In genomic region chr10:72812415-72812797, GRCh38 we compare ENCODE assay signal across 2 cellular contexts.
TF ChIP-seq lines count a peak whose summit lies in the region.

No MANE protein-coding gene starts in this region.

TF ChIP-seq in HCT116, 20 proteins besides CTCF, POLR2A, EP300 and RAD21:
- TF ChIP-seq CEBPB (IDR thresholded peaks at IDR 0.05; ENCODE audit: low read depth) (no peak), EZH2phosphoT487 (IDR thresholded peaks at IDR 0.05; ENCODE audit: borderline replicate concordance) (no peak), EGR1 (IDR thresholded peaks at IDR 0.05; ENCODE audit: low read depth) (no peak), JUND (IDR thresholded peaks at IDR 0.05) (no peak), SIN3A (IDR thresholded peaks at IDR 0.05; ENCODE audit: low read depth) (no peak), ELF1 (IDR thresholded peaks at IDR 0.05; ENCODE audit: borderline replicate concordance, low read depth) (no peak), ATF3 (IDR thresholded peaks at IDR 0.05) (no peak), FOSL1 (IDR thresholded peaks at IDR 0.05; ENCODE audit: low read depth) (no peak), YY1 (IDR thresholded peaks at IDR 0.05; ENCODE audit: extremely low read depth, insufficient replicate concordance, low read depth, low read length) (no peak), EZH2 (IDR thresholded peaks at IDR 0.05) (no peak), POLR2AphosphoS5 (IDR thresholded peaks at IDR 0.05; ENCODE audit: low read depth, low read length) (no peak), TCF7L2 (IDR thresholded peaks at IDR 0.05; ENCODE audit: borderline replicate concordance, extremely low read depth, insufficient read depth, insufficient read length) (no peak), MAX (IDR thresholded peaks at IDR 0.05) (no peak), REST (IDR thresholded peaks at IDR 0.05; ENCODE audit: low read depth) (no peak)
- TF ChIP-seq, protein P1, sequence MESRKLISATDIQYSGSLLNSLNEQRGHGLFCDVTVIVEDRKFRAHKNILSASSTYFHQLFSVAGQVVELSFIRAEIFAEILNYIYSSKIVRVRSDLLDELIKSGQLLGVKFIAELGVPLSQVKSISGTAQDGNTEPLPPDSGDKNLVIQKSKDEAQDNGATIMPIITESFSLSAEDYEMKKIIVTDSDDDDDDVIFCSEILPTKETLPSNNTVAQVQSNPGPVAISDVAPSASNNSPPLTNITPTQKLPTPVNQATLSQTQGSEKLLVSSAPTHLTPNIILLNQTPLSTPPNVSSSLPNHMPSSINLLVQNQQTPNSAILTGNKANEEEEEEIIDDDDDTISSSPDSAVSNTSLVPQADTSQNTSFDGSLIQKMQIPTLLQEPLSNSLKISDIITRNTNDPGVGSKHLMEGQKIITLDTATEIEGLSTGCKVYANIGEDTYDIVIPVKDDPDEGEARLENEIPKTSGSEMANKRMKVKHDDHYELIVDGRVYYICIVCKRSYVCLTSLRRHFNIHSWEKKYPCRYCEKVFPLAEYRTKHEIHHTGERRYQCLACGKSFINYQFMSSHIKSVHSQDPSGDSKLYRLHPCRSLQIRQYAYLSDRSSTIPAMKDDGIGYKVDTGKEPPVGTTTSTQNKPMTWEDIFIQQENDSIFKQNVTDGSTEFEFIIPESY (IDR thresholded peaks at IDR 0.05; ENCODE audit: extremely low read depth, insufficient replicate concordance, low read length) = no peak

TF ChIP-seq in SK-N-SH, 30 proteins besides CTCF, POLR2A, EP300 and RAD21:
- TF ChIP-seq FOXJ3 (CRISPR knock-in tag; IDR thresholded peaks at IDR 0.05) = no peak
- TF ChIP-seq NFIC (IDR thresholded peaks at IDR 0.05; ENCODE audit: borderline replicate concordance) = no peak
- TF ChIP-seq POLR2AphosphoS5 (IDR thresholded peaks at IDR 0.05; ENCODE audit: low read depth, low read length) = no peak
- TF ChIP-seq FOXM1 (IDR thresholded peaks at IDR 0.05; ENCODE audit: low read depth) = no peak
- no peak for TF ChIP-seq RFX5 (IDR thresholded peaks at IDR 0.05; ENCODE audit: low read length)
- TF ChIP-seq SMC3 (IDR thresholded peaks at IDR 0.05; ENCODE audit: low read depth, low read length) = no peak
- no peak for TF ChIP-seq PBX3 (IDR thresholded peaks at IDR 0.05)
- no peak for TF ChIP-seq MXI1 (IDR thresholded peaks at IDR 0.05; ENCODE audit: low read depth, low read length)
- TF ChIP-seq FOSL2 (IDR thresholded peaks at IDR 0.05; ENCODE audit: borderline replicate concordance, low read depth) = no peak
- TF ChIP-seq USF2 (IDR thresholded peaks at IDR 0.05; ENCODE audit: borderline replicate concordance, low read depth, low read length) = no peak
- TF ChIP-seq SIN3A (IDR thresholded peaks at IDR 0.05; ENCODE audit: borderline replicate concordance, low read depth, low read length) = no peak
- TF ChIP-seq, protein P1 (IDR thresholded peaks at IDR 0.05; ENCODE audit: borderline replicate concordance, low read depth) = no peak
- TF ChIP-seq CHD2 (IDR thresholded peaks at IDR 0.05; ENCODE audit: low read length, partially characterized antibody) = no peak
- TF ChIP-seq TEAD4 (IDR thresholded peaks at IDR 0.05; ENCODE audit: borderline replicate concordance, insufficient read depth) = no peak
- TF ChIP-seq, protein P2, sequence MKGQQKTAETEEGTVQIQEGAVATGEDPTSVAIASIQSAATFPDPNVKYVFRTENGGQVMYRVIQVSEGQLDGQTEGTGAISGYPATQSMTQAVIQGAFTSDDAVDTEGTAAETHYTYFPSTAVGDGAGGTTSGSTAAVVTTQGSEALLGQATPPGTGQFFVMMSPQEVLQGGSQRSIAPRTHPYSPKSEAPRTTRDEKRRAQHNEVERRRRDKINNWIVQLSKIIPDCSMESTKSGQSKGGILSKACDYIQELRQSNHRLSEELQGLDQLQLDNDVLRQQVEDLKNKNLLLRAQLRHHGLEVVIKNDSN (IDR thresholded peaks at IDR 0.05; ENCODE audit: borderline replicate concordance, low read depth) = no peak
- TF ChIP-seq MAX (IDR thresholded peaks at IDR 0.05; ENCODE audit: low read depth) = no peak
- TF ChIP-seq EZH2phosphoT487 (IDR thresholded peaks at IDR 0.05; ENCODE audit: borderline replicate concordance, low read depth) = no peak
